ENCODE assay signal across 22 cellular contexts in genomic region chr6:33170176-33171095, GRCh38. TPM values are rescaled to one million over a fixed set of nuclear protein-coding genes. Genes with fewer than 3 reads are reported as not detected.
DNase-seq lines count a peak whose midpoint lies in the region; ATAC-seq, FAIRE-seq and TF ChIP-seq lines count a peak whose summit lies in the region.
"Had no signal": no experiment of that assay in that cellular context is flagged by ENCODE, and none has a peak within 500 bp of the region (broad histone marks: within the 10 kb centered on the region; RNA-seq: fewer than 3 reads in every experiment).

No MANE protein-coding gene starts in this region.

- H3K27me3 ChIP-seq in BE2C (no peaks in the 10 kb centered on the region), neuronal stem cell (ENCODE audit: control insufficient read depth in 3 of 3, insufficient read depth in 3 of 3, low read depth in 1 of 3, low read length in 3 of 3) (peaks cover 0 to 4% (median 0%) of the 10 kb centered on the region in 3 experiments)
- H3K27me3 ChIP-seq: breast epithelium, ovary, right atrium auricular region had no signal

- intact Hi-C loops in OCI-LY7 (cut with micrococcal nuclease; ENCODE audit: unreplicated experiment), result no loop called here

- no peak overlapping the region for H3K4me3 ChIP-seq in BE2C (ENCODE audit: low read depth, low read length)
- H3K4me3 ChIP-seq in OCI-LY7 (ENCODE audit: low read depth, low read length, poor library complexity, severe bottlenecking), result no peak overlapping the region
- H3K4me3 ChIP-seq in neuronal stem cell (ENCODE audit: low read length in 2 of 2), result no peak overlapping the region
- H3K4me3 ChIP-seq: breast epithelium, GM23338, ovary, right atrium auricular region, SK-N-MC had no signal

- H3K36me3 ChIP-seq in BE2C, result no peaks in the 10 kb centered on the region
- H3K36me3 ChIP-seq in OCI-LY7 (ENCODE audit: insufficient read depth, low read length), result no peaks in the 10 kb centered on the region
- no peaks in the 10 kb centered on the region for H3K36me3 ChIP-seq in neuronal stem cell (replicated peaks in 1 of 2; ENCODE audit: control insufficient read depth in 2 of 2, insufficient read depth in 2 of 2, low read length in 2 of 2)
- H3K36me3 ChIP-seq: breast epithelium, ovary, right atrium auricular region had no signal

- H2BK120ac ChIP-seq in neuronal stem cell (ENCODE audit: low read depth, low read length), result no peak overlapping the region

- POLR2A ChIA-PET in OCI-LY7 (lab: Charles Lee), result no interaction called here

- H3K79me2 ChIP-seq in OCI-LY7 (ENCODE audit: insufficient read depth, low read depth, low read length), result no peaks in the 10 kb centered on the region

- H2AK5ac ChIP-seq in neuronal stem cell (ENCODE audit: low read depth, low read length), result no peak overlapping the region

- CTCF ChIA-PET in OCI-LY7 (lab: Charles Lee; ENCODE audit: unreplicated experiment), result no interaction called here

- H3K9me3 ChIP-seq in BE2C (no peaks in the 10 kb centered on the region), OCI-LY7 (ENCODE audit: low read length) (no peaks in the 10 kb centered on the region), neuronal stem cell (replicated peaks in 1 of 2; ENCODE audit: control insufficient read depth in 2 of 2, insufficient read depth in 1 of 2, low read depth in 1 of 2, low read length in 2 of 2) (no peaks in the 10 kb centered on the region)
- H3K9me3 ChIP-seq: breast epithelium, ovary, right atrium auricular region had no signal

- peaks cover 2% of the 10 kb centered on the region for H3K36me3 Mint-ChIP-seq in effector memory CD8-positive, alpha-beta T cell (ENCODE audit: insufficient read depth)

- no peak overlapping the region for H3K27ac Mint-ChIP-seq in effector memory CD8-positive, alpha-beta T cell
- H3K27ac Mint-ChIP-seq: activated CD4-positive, alpha-beta memory T cell treated with anti-CD3 and anti-CD28 coated beads, Interleukin-2, amount 10 ng/mL, durations not matched to agents 7 days and 5 days; dendritic cell treated with granulocyte-macrophage colony-stimulating factor and Interleukin-4, amounts not matched to agents 40 ng/mL and 50 ng/mL, for 4 days; GM23338; T-helper 2 cell treated with Interferon-gamma antibody and Interleukin-4, amounts not matched to agents 5 μg/mL and 100 μg/mL, for 36 hours had no signal

- no TSS peak for BruUV-seq in OCI-LY7 (replicated peaks; lab: Mats Ljungman, UMichigan)

- peaks cover 5 to 59% of the 10 kb centered on the region in 2 donors for H3K27me3 Mint-ChIP-seq in effector memory CD8-positive, alpha-beta T cell

- H2AFZ ChIP-seq in OCI-LY7 (ENCODE audit: low read length), result no peak overlapping the region
- H2AFZ ChIP-seq in neuronal stem cell (ENCODE audit: low read length), result no peak overlapping the region
- H2AFZ ChIP-seq: GM23338 had no signal

- no peak for TF ChIP-seq POLR2A in GM12891 (IDR thresholded peaks at IDR 0.05; ENCODE audit: low read depth, low read length)

- peak overlapping the region; percentile 73 for H2BK12ac ChIP-seq in neuronal stem cell (ENCODE audit: low read length)

- no peak overlapping the region for H3K23ac ChIP-seq in neuronal stem cell (ENCODE audit: low read depth, low read length, poor library complexity)

- H3K4ac ChIP-seq in neuronal stem cell (ENCODE audit: low read length), result no peak overlapping the region

- H3K4me2 ChIP-seq in OCI-LY7 (ENCODE audit: low read length) (no peak overlapping the region), neuronal stem cell (ENCODE audit: insufficient read depth, low read length, poor library complexity, severe bottlenecking) (no peak overlapping the region)
- H3K4me2 ChIP-seq: GM23338 had no signal

- H4K20me1 ChIP-seq in OCI-LY7 (ENCODE audit: insufficient read depth, low read length), result no peaks in the 10 kb centered on the region

- no peaks in the 10 kb centered on the region for H3K4me1 Mint-ChIP-seq in effector memory CD8-positive, alpha-beta T cell (ENCODE audit: low read depth in 2 of 2)
- H3K4me1 Mint-ChIP-seq: activated CD4-positive, alpha-beta memory T cell treated with anti-CD3 and anti-CD28 coated beads, Interleukin-2, amount 10 ng/mL, durations not matched to agents 7 days and 5 days had no signal

- H3K27ac ChIP-seq in OCI-LY7 (ENCODE audit: low read depth, low read length, poor library complexity, severe bottlenecking) (no peak overlapping the region), neuronal stem cell (replicated peaks; ENCODE audit: low read length) (no peak overlapping the region)
- H3K27ac ChIP-seq: breast epithelium, ovary, right atrium auricular region, SK-N-MC had no signal

- peaks cover 2% of the 10 kb centered on the region for H3K79me1 ChIP-seq in neuronal stem cell (ENCODE audit: low read depth, low read length)

- no peak for FAIRE-seq in GM12891 (lab: Jason Lieb, UNC)
- FAIRE-seq: kidney, RCC 7860, urothelium cell line had no signal

- H3K14ac ChIP-seq in neuronal stem cell (ENCODE audit: low read length), result peak overlapping the region; percentile 71

- peak overlapping the region; percentile 48 for H3K18ac ChIP-seq in neuronal stem cell (ENCODE audit: low read length)

- peaks cover 3% of the 10 kb centered on the region; the same call in 1 of the 2 replicates for H3K4me1 ChIP-seq in BE2C
- peaks cover 4% of the 10 kb centered on the region for H3K4me1 ChIP-seq in OCI-LY7 (ENCODE audit: insufficient read depth, low read length, poor library complexity, severe bottlenecking)
- no peaks in the 10 kb centered on the region for H3K4me1 ChIP-seq in neuronal stem cell (ENCODE audit: control insufficient read depth in 2 of 2, insufficient read depth in 1 of 2, low read depth in 1 of 2, low read length in 2 of 2)
- H3K4me1 ChIP-seq: breast epithelium, right atrium auricular region had no signal

- ATAC-seq in effector memory CD8-positive, alpha-beta T cell (replicated peaks), result no peak
- no peak for ATAC-seq in HG02623 (IDR thresholded peaks at IDR 0.05; ENCODE audit: unreplicated experiment)
- ATAC-seq in GM18511 (IDR thresholded peaks at IDR 0.05; ENCODE audit: unreplicated experiment), result no peak
- ATAC-seq: GM23338 had no signal

- H3K4me3 Mint-ChIP-seq in effector memory CD8-positive, alpha-beta T cell, result no peak overlapping the region
- H3K4me3 Mint-ChIP-seq: activated CD4-positive, alpha-beta memory T cell treated with anti-CD3 and anti-CD28 coated beads, Interleukin-2, amount 10 ng/mL, durations not matched to agents 7 days and 5 days; dendritic cell treated with granulocyte-macrophage colony-stimulating factor and Interleukin-4, amounts not matched to agents 40 ng/mL and 50 ng/mL, for 4 days; GM23338; T-helper 2 cell treated with Interferon-gamma antibody and Interleukin-4, amounts not matched to agents 5 μg/mL and 100 μg/mL, for 36 hours had no signal

- DNase-seq in BE2C (peak; percentile 27), GM12891 (ENCODE audit: insufficient read length, low spot score) (no peak), OCI-LY7 (ENCODE audit: low spot score) (peak; percentile 24), neuronal stem cell (ENCODE audit: low spot score) (no peak)
- no peak for DNase-seq in effector memory CD8-positive, alpha-beta T cell
- DNase-seq: activated CD4-positive, alpha-beta memory T cell treated with anti-CD3 and anti-CD28 coated beads, Interleukin-2, amount 10 ng/mL, durations not matched to agents 7 days and 5 days; DMS79; kidney; NCI-H1436; NCI-H510A treated with DMSO at 0.1 percent for 48 hours; NK-92 treated with Interleukin-12 subunit alpha and Interleukin-12 subunit beta, amount 100 ng/mL, for 24 hours; ovary had no signal

- H3K9me2 ChIP-seq in OCI-LY7 (ENCODE audit: insufficient read depth, low read length), result no peaks in the 10 kb centered on the region

- H3K9me3 Mint-ChIP-seq in effector memory CD8-positive, alpha-beta T cell, result no peaks in the 10 kb centered on the region
- H3K9me3 Mint-ChIP-seq: activated CD4-positive, alpha-beta memory T cell treated with anti-CD3 and anti-CD28 coated beads, Interleukin-2, amount 10 ng/mL, durations not matched to agents 7 days and 5 days; dendritic cell treated with granulocyte-macrophage colony-stimulating factor and Interleukin-4, amounts not matched to agents 40 ng/mL and 50 ng/mL, for 4 days; GM23338; T-helper 2 cell treated with Interferon-gamma antibody and Interleukin-4, amounts not matched to agents 5 μg/mL and 100 μg/mL, for 36 hours had no signal

- H3K9ac ChIP-seq in neuronal stem cell (ENCODE audit: low read depth, low read length, poor library complexity), result no peak overlapping the region

- WGBS in neuronal stem cell (ENCODE audit: extremely low coverage in 2 of 2, insufficient read length in 2 of 2, insufficient replicate concordance in 1 of 2), 2 donors, result no CpG with 5 or more reads among the region's 10 CpGs

- no peak overlapping the region for H2BK15ac ChIP-seq in neuronal stem cell (ENCODE audit: low read length)

- H2BK5ac ChIP-seq in neuronal stem cell (ENCODE audit: low read length), result no peak overlapping the region

- peak overlapping the region; percentile 72 for H4K91ac ChIP-seq in neuronal stem cell (ENCODE audit: low read depth, low read length, poor library complexity)

- no peak for TF ChIP-seq CTCF in BE2C (IDR thresholded peaks at IDR 0.05; ENCODE audit: low read depth, low read length)
- TF ChIP-seq CTCF in OCI-LY7 (conservative IDR thresholded peaks at IDR 0.05; ENCODE audit: low read length), result no peak

- peak overlapping the region; percentile 43 for H4K8ac ChIP-seq in neuronal stem cell (ENCODE audit: low read depth, low read length)

RNA-seq across cellular contexts. Expression of gene COL11A2, which starts 21.8 kb away (rescaled TPM):
- 4.1 TPM for polyA plus RNA-seq in BE2C (2012; ENCODE audit: insufficient read depth, insufficient read length, low read depth)
- 0.50 TPM for polyA plus RNA-seq in GM12891 (2012; ENCODE audit: low read depth, missing spikeins)
- 3.5 and 5.2 TPM in 2 replicates for total RNA-seq in OCI-LY7 (2014; rRNA removed; shearing (Covaris generic))
- total RNA-seq in OCI-LY7 (2022), result 4.5 and 4.6 TPM in 2 replicates
- polyA plus RNA-seq in neuronal stem cell (2013, experiment 1 of 2), result 0.86 TPM
- polyA plus RNA-seq in neuronal stem cell (2013, experiment 2 of 2), result 0.82 TPM

RNA-seq across cellular contexts. Expression of gene RXRB, which starts 30.0 kb away (rescaled TPM):
- polyA plus RNA-seq in BE2C (2012; ENCODE audit: insufficient read depth, insufficient read length, low read depth), result 48.8 TPM
- 22.0 TPM for polyA plus RNA-seq in GM12891 (2012; ENCODE audit: low read depth, missing spikeins)
- 30.6 and 32.5 TPM in 2 replicates for total RNA-seq in OCI-LY7 (2014; rRNA removed; shearing (Covaris generic))
- 47.3 and 48.5 TPM in 2 replicates for total RNA-seq in OCI-LY7 (2022)
- polyA plus RNA-seq in neuronal stem cell (2013, experiment 1 of 2), result 18.7 TPM
- 18.1 TPM for polyA plus RNA-seq in neuronal stem cell (2013, experiment 2 of 2)

RNA-seq across cellular contexts. Expression of gene SLC39A7, which starts 30.2 kb away (rescaled TPM):
- 187 TPM for polyA plus RNA-seq in BE2C (2012; ENCODE audit: insufficient read depth, insufficient read length, low read depth)
- 42.4 TPM for polyA plus RNA-seq in GM12891 (2012; ENCODE audit: low read depth, missing spikeins)
- 22.9 and 29.2 TPM in 2 replicates for total RNA-seq in OCI-LY7 (2014; rRNA removed; shearing (Covaris generic))
- total RNA-seq in OCI-LY7 (2022), result 48.3 and 53.2 TPM in 2 replicates
- 42.0 TPM for polyA plus RNA-seq in neuronal stem cell (2013, experiment 1 of 2)
- polyA plus RNA-seq in neuronal stem cell (2013, experiment 2 of 2), result 40.1 TPM

RNA-seq across cellular contexts. Expression of gene HSD17B8, which starts 34.0 kb away (rescaled TPM):
- 9.9 TPM for polyA plus RNA-seq in BE2C (2012; ENCODE audit: insufficient read depth, insufficient read length, low read depth)
- polyA plus RNA-seq in GM12891 (2012; ENCODE audit: low read depth, missing spikeins), result 19.0 TPM
- 11.6 and 21.4 TPM in 2 replicates for total RNA-seq in OCI-LY7 (2014; rRNA removed; shearing (Covaris generic))
- total RNA-seq in OCI-LY7 (2022), result 18.8 and 23.5 TPM in 2 replicates
- polyA plus RNA-seq in neuronal stem cell (2013, experiment 1 of 2), result 8.2 TPM
- 8.3 TPM for polyA plus RNA-seq in neuronal stem cell (2013, experiment 2 of 2)

RNA-seq across cellular contexts. Expression of gene RING1, which starts 37.9 kb away (rescaled TPM):
- 125 TPM for polyA plus RNA-seq in BE2C (2012; ENCODE audit: insufficient read depth, insufficient read length, low read depth)
- 25.2 TPM for polyA plus RNA-seq in GM12891 (2012; ENCODE audit: low read depth, missing spikeins)
- 25.0 and 31.8 TPM in 2 replicates for total RNA-seq in OCI-LY7 (2014; rRNA removed; shearing (Covaris generic))
- total RNA-seq in OCI-LY7 (2022), result 40.0 and 42.7 TPM in 2 replicates
- polyA plus RNA-seq in neuronal stem cell (2013, experiment 1 of 2), result 47.3 TPM
- polyA plus RNA-seq in neuronal stem cell (2013, experiment 2 of 2), result 47.9 TPM

Comparison
In these comparisons a context has a peak if more than half of its experiments do, and no peak if none do; other contexts are left out.
1. DNase-seq: peak in BE2C (single experiment) and OCI-LY7 (single experiment); none in GM12891 (single experiment), neuronal stem cell (single experiment) and effector memory CD8-positive, alpha-beta T cell (0 of 3).